9 cellular contexts compared by ENCODE assay signal in genomic region chr19:2048104-2048958, GRCh38. TPM values are rescaled to one million over a fixed set of nuclear protein-coding genes. Genes with fewer than 3 reads are reported as not detected.
DNase-seq lines count a peak whose midpoint lies in the region; ATAC-seq and TF ChIP-seq lines count a peak whose summit lies in the region.
"Had no signal": no experiment of that assay in that cellular context is flagged by ENCODE, and none has a peak within 500 bp of the region (broad histone marks: within the 10 kb centered on the region; RNA-seq: fewer than 3 reads in every experiment).

No MANE protein-coding gene starts in this region.

- no peak overlapping the region for H2BK20ac ChIP-seq in H9 (ENCODE audit: low read depth, low read length, poor library complexity, severe bottlenecking)

- H3K79me2 ChIP-seq in H9 (ENCODE audit: insufficient read depth, low read length), result peaks cover 11% of the 10 kb centered on the region; the same call in 1 of the 2 replicates

- peaks cover 6 to 8% of the 10 kb centered on the region in 2 experiments for H3K4me1 Mint-ChIP-seq in H9
- H3K4me1 Mint-ChIP-seq in activated naive CD8-positive, alpha-beta T cell treated with anti-CD3 and anti-CD28 coated beads for 36 hours, result peaks cover 40% of the 10 kb centered on the region
- H3K4me1 Mint-ChIP-seq in stimulated activated naive B cell treated with anti-CD40 and anti-IgM and Interleukin-4, amounts not matched to agents 10 μg/mL and 1 μg/mL and 100 μg/mL, for 72 hours, result peaks cover 49 to 86% of the 10 kb centered on the region in 2 donors

- no peak overlapping the region for H4K8ac ChIP-seq in H9 (replicated peaks; ENCODE audit: insufficient read length, low read depth, low read length)

- TF ChIP-seq CTCF in H9 (conservative IDR thresholded peaks at IDR 0.05), result no peak

- no peak overlapping the region for H3K9ac ChIP-seq in H9 (ENCODE audit: extremely low read depth, insufficient read length, low read length)
- H3K9ac ChIP-seq: KMS-11 had no signal

- peaks cover 3 to 7% (median 7%) of the 10 kb centered on the region in 3 experiments; a peak in 5 of 7 replicates for H3K36me3 Mint-ChIP-seq in H9 (ENCODE audit: insufficient read depth in 1 of 3, low read depth in 3 of 3)
- peaks cover 8% of the 10 kb centered on the region for H3K36me3 Mint-ChIP-seq in activated naive CD8-positive, alpha-beta T cell treated with anti-CD3 and anti-CD28 coated beads for 36 hours
- H3K36me3 Mint-ChIP-seq in stimulated activated naive B cell treated with anti-CD40 and anti-IgM and Interleukin-4, amounts not matched to agents 10 μg/mL and 1 μg/mL and 100 μg/mL, for 72 hours, result peaks cover 19 to 43% of the 10 kb centered on the region in 2 donors

- H3K56ac ChIP-seq in H9 (ENCODE audit: insufficient read length, low read depth, low read length), result no peak overlapping the region

- H3T11ph ChIP-seq in H9 (ENCODE audit: low read length), result no peak overlapping the region

- no peak overlapping the region for H4K91ac ChIP-seq in H9 (ENCODE audit: insufficient read length, low read depth, low read length)

- 0 out of 5 replicates have a peak overlapping the region, but pooled peaks of 1 of the 2 experiments have one; percentile 72 for H3K4me3 Mint-ChIP-seq in H9
- peak overlapping the region; percentile 89 for H3K4me3 Mint-ChIP-seq in activated naive CD8-positive, alpha-beta T cell treated with anti-CD3 and anti-CD28 coated beads for 36 hours
- peak overlapping the region; percentile 86 to 88 for H3K4me3 Mint-ChIP-seq in stimulated activated naive B cell treated with anti-CD40 and anti-IgM and Interleukin-4, amounts not matched to agents 10 μg/mL and 1 μg/mL and 100 μg/mL, for 72 hours

- no peak overlapping the region for H3K4me3 ChIP-seq in right cardiac atrium (ENCODE audit: low read length)

- no peak overlapping the region for H2BK15ac ChIP-seq in H9 (ENCODE audit: low read depth, low read length)

- peaks cover 9% of the 10 kb centered on the region for H3K23me2 ChIP-seq in H9 (ENCODE audit: insufficient read length, low read depth, low read length, poor library complexity, severe bottlenecking)

- H3K27ac ChIP-seq in H9 (ENCODE audit: insufficient read length, low read depth, low read length), result no peak overlapping the region
- H3K27ac ChIP-seq in right cardiac atrium (ENCODE audit: low read length), result no peak overlapping the region
- H3K27ac ChIP-seq: KMS-11 had no signal

- no peak overlapping the region for H3K18ac ChIP-seq in H9 (ENCODE audit: insufficient read length, low read depth, low read length)

- H3K27me3 ChIP-seq in H9 (ENCODE audit: insufficient read depth, low read length) (no peaks in the 10 kb centered on the region), right cardiac atrium (ENCODE audit: control insufficient read depth, insufficient read depth) (no peaks in the 10 kb centered on the region)

- intact Hi-C loops in right cardiac atrium (cut with DNase I), result no loop called here

- no peak overlapping the region for H2BK120ac ChIP-seq in H9 (ENCODE audit: low read depth, low read length, poor library complexity, severe bottlenecking)

- WGBS in H9 (ENCODE audit: extremely low coverage, insufficient read length, low lambda C conversion rate), result no CpG with 5 or more reads among the region's 17 CpGs
- WGBS in right cardiac atrium, result 72% methylated on average over 17 of the region's 17 CpGs

- no peak overlapping the region for H2BK5ac ChIP-seq in H9 (ENCODE audit: insufficient read length, low read length)

- H4K20me1 ChIP-seq in H9 (ENCODE audit: control insufficient read depth, insufficient read depth, insufficient read length), result peaks cover 2% of the 10 kb centered on the region

- H3K14ac ChIP-seq in H9 (ENCODE audit: insufficient read depth, low read length), result no peak overlapping the region

- H3K27ac Mint-ChIP-seq in H9, result no peak overlapping the region
- peak overlapping the region; percentile 65 for H3K27ac Mint-ChIP-seq in activated naive CD8-positive, alpha-beta T cell treated with anti-CD3 and anti-CD28 coated beads for 36 hours
- peak overlapping the region; percentile 85 for H3K27ac Mint-ChIP-seq in stimulated activated naive B cell treated with anti-CD40 and anti-IgM and Interleukin-4, amounts not matched to agents 10 μg/mL and 1 μg/mL and 100 μg/mL, for 72 hours

- no peak overlapping the region for H2AFZ ChIP-seq in H9 (ENCODE audit: low read length)

- no peak overlapping the region for H3K4ac ChIP-seq in H9 (ENCODE audit: low read depth, low read length)

- ATAC-seq in right cardiac atrium, result no peak
- no peak for ATAC-seq in stimulated activated naive B cell treated with anti-CD40 and anti-IgM and Interleukin-4, amounts not matched to agents 10 μg/mL and 1 μg/mL and 100 μg/mL, for 72 hours (replicated peaks)
- no peak for ATAC-seq in GM19452 (IDR thresholded peaks at IDR 0.05; ENCODE audit: unreplicated experiment)
- no peak for ATAC-seq in GM21737 (IDR thresholded peaks at IDR 0.05; ENCODE audit: unreplicated experiment)

- DNase-seq in H9, result peak; percentile 22
- DNase-seq in activated naive CD8-positive, alpha-beta T cell treated with anti-CD3 and anti-CD28 coated beads for 36 hours, result no peak
- peak in 2 of 3 donors; percentile 58 to 61 for DNase-seq in right cardiac atrium
- DNase-seq in stimulated activated naive B cell treated with anti-CD40 and anti-IgM and Interleukin-4, amounts not matched to agents 10 μg/mL and 1 μg/mL and 100 μg/mL, for 72 hours, result no peak
- no peak for DNase-seq in NCI-H128 (lab: John Stamatoyannopoulos, UW; ENCODE audit: unreplicated experiment)
- no peak for DNase-seq in DMS 273 treated with DMSO at 0.1 percent for 48 hours (lab: John Stamatoyannopoulos, UW)

- H2BK12ac ChIP-seq in H9 (ENCODE audit: insufficient read length, low read depth, low read length), result no peak overlapping the region

- H3K9me3 Mint-ChIP-seq in H9, result no peaks in the 10 kb centered on the region
- no peaks in the 10 kb centered on the region for H3K9me3 Mint-ChIP-seq in activated naive CD8-positive, alpha-beta T cell treated with anti-CD3 and anti-CD28 coated beads for 36 hours
- no peaks in the 10 kb centered on the region for H3K9me3 Mint-ChIP-seq in stimulated activated naive B cell treated with anti-CD40 and anti-IgM and Interleukin-4, amounts not matched to agents 10 μg/mL and 1 μg/mL and 100 μg/mL, for 72 hours

- H3K23ac ChIP-seq in H9 (ENCODE audit: insufficient read length, low read depth, low read length), result no peak overlapping the region

- H3K4me2 ChIP-seq in H9 (ENCODE audit: insufficient read depth, insufficient read length, low read length), result no peak overlapping the region

- H3K79me1 ChIP-seq in H9 (ENCODE audit: insufficient read depth, low read depth, low read length, poor library complexity, severe bottlenecking), result peaks cover 3% of the 10 kb centered on the region

- H4K5ac ChIP-seq in H9 (ENCODE audit: insufficient read length, low read depth, low read length), result no peak overlapping the region

- no peaks in the 10 kb centered on the region for H3K27me3 Mint-ChIP-seq in H9 (ENCODE audit: low read depth)
- H3K27me3 Mint-ChIP-seq in activated naive CD8-positive, alpha-beta T cell treated with anti-CD3 and anti-CD28 coated beads for 36 hours, result no peaks in the 10 kb centered on the region
- no peaks in the 10 kb centered on the region for H3K27me3 Mint-ChIP-seq in stimulated activated naive B cell treated with anti-CD40 and anti-IgM and Interleukin-4, amounts not matched to agents 10 μg/mL and 1 μg/mL and 100 μg/mL, for 72 hours

- H3K4me1 ChIP-seq in H9 (ENCODE audit: insufficient read depth, low read length) (no peaks in the 10 kb centered on the region), right cardiac atrium (ENCODE audit: control insufficient read depth, insufficient read depth, low read length) (peaks cover 20% of the 10 kb centered on the region)

- H3K9me3 ChIP-seq in H9 (ENCODE audit: control insufficient read depth, low read depth, low read length) (no peaks in the 10 kb centered on the region), right cardiac atrium (ENCODE audit: control insufficient read depth, low read length) (no peaks in the 10 kb centered on the region)

- H2AK5ac ChIP-seq in H9 (ENCODE audit: insufficient read length, low read length), result no peak overlapping the region

RNA-seq across cellular contexts. Expression of gene MKNK2, which starts 2.7 kb away (rescaled TPM):
- 153 and 154 TPM in 2 replicates for total RNA-seq in H9 (2021)
- total RNA-seq in activated naive CD8-positive, alpha-beta T cell treated with anti-CD3 and anti-CD28 coated beads for 36 hours, result 100 to 1,000 TPM; 230 to 232 TPM
- 100 to 1,000 TPM in 3 of 4 donors, 10 to 100 TPM in 1; 96.9 to 151 (median 122) TPM for total RNA-seq in right cardiac atrium
- 75.9 TPM for polyA plus RNA-seq in right cardiac atrium

RNA-seq across cellular contexts. Expression of gene BTBD2, which starts 32.8 kb away (rescaled TPM):
- 110 and 113 TPM in 2 replicates for total RNA-seq in H9 (2021)
- total RNA-seq in activated naive CD8-positive, alpha-beta T cell treated with anti-CD3 and anti-CD28 coated beads for 36 hours, result 10 to 100 TPM; 22.1 to 26.2 TPM
- 10 to 100 TPM; 52.7 to 68.4 (median 62.2) TPM for total RNA-seq in right cardiac atrium
- 39.3 TPM for polyA plus RNA-seq in right cardiac atrium

RNA-seq across cellular contexts. Expression of gene MOB3A, which starts 47.8 kb away (rescaled TPM):
- 11.5 and 13.3 TPM in 2 replicates for total RNA-seq in H9 (2021)
- total RNA-seq in activated naive CD8-positive, alpha-beta T cell treated with anti-CD3 and anti-CD28 coated beads for 36 hours, result 100 to 1,000 TPM; 147 to 153 TPM
- total RNA-seq in right cardiac atrium, result 10 to 100 TPM; 20.9 to 27.0 (median 21.8) TPM
- 9.5 TPM for polyA plus RNA-seq in right cardiac atrium

RNA-seq across cellular contexts. Expression of gene IZUMO4, which starts 48.4 kb away (rescaled TPM):
- 2.1 and 3.0 TPM in 2 replicates for total RNA-seq in H9 (2021)
- total RNA-seq in activated naive CD8-positive, alpha-beta T cell treated with anti-CD3 and anti-CD28 coated beads for 36 hours, result 10 to 100 TPM; 12.4 to 12.6 TPM
- 1 to 10 TPM; 1.1 to 3.3 (median 2.3) TPM for total RNA-seq in right cardiac atrium
- polyA plus RNA-seq in right cardiac atrium, result 2.7 TPM

Comparison
In these comparisons a context has a peak if more than half of its experiments do, and no peak if none do; other contexts are left out.
1. DNase-seq: peak in H9 (single experiment) and right cardiac atrium (2 of 3); none in activated naive CD8-positive, alpha-beta T cell treated with anti-CD3 and anti-CD28 coated beads for 36 hours (single experiment), stimulated activated naive B cell treated with anti-CD40 and anti-IgM and Interleukin-4, amounts not matched to agents 10 μg/mL and 1 μg/mL and 100 μg/mL, for 72 hours (single experiment), NCI-H128 (single experiment) and DMS 273 treated with DMSO at 0.1 percent for 48 hours (single experiment).
2. H3K27ac Mint-ChIP-seq: peak in activated naive CD8-positive, alpha-beta T cell treated with anti-CD3 and anti-CD28 coated beads for 36 hours (single experiment) and stimulated activated naive B cell treated with anti-CD40 and anti-IgM and Interleukin-4, amounts not matched to agents 10 μg/mL and 1 μg/mL and 100 μg/mL, for 72 hours (single experiment); none in H9 (0 of 3).
3. RNA of gene MOB3A, which starts 47.8 kb away (total RNA-seq): 147 to 153 TPM in activated naive CD8-positive, alpha-beta T cell treated with anti-CD3 and anti-CD28 coated beads for 36 hours; 20.9 to 27.0 TPM in right cardiac atrium and 11.5 to 13.3 TPM in H9; every median in the first group is over 4 times any median in the second.